ENCODE assay signal across 18 cellular contexts in genomic region chr3:112341386-112341785, GRCh38. TPM values are rescaled to one million over a fixed set of nuclear protein-coding genes. Genes with fewer than 3 reads are reported as not detected.
"Had no signal": no experiment of that assay in that cellular context is flagged by ENCODE, and none has a peak within 500 bp of the region (broad histone marks: within the 10 kb centered on the region; RNA-seq: fewer than 3 reads in every experiment).

No MANE protein-coding gene starts in this region.

- DNase-seq: activated CD4-positive, CD25-positive, alpha-beta regulatory T cell; activated effector memory CD4-positive, alpha-beta T cell treated with anti-CD3 and anti-CD28 coated beads, Interleukin-2, amount 50 U/mL, for 16 hours; erythroblast; head of caudate nucleus; left lung; nucleus accumbens; posterior cingulate gyrus; SK-N-SH; stimulated activated CD8-positive, alpha-beta memory T cell treated with anti-CD3 and anti-CD28 coated beads, Interleukin-4, amount 100 ng/mL, for 48 hours; transverse colon had no signal

- ATAC-seq: left lung had no signal

- H3K27me3 ChIP-seq: breast epithelium, left lung, transverse colon, vagina had no signal

- H3K27ac ChIP-seq: breast epithelium, left lung, transverse colon, vagina had no signal

- H3K4me3 ChIP-seq: breast epithelium, coronary artery, left lung, transverse colon, vagina had no signal

- H3K36me3 ChIP-seq: breast epithelium, left lung, transverse colon, vagina had no signal

- H3K9me3 Mint-ChIP-seq: stimulated activated naive CD8-positive, alpha-beta T cell treated with anti-CD3 and anti-CD28 coated beads, Interleukin-15, Interleukin-2, amounts not matched to agents 100 ng/mL and 50 ng/mL, for 24 hours had no signal

- H3K9me2 ChIP-seq: SK-N-SH had no signal

- H3K9ac ChIP-seq: SK-N-SH had no signal

- H3K4me1 ChIP-seq: breast epithelium, left lung, vagina had no signal

- H3K27me3 Mint-ChIP-seq: stimulated activated naive CD8-positive, alpha-beta T cell treated with anti-CD3 and anti-CD28 coated beads, Interleukin-15, Interleukin-2, amounts not matched to agents 100 ng/mL and 50 ng/mL, for 24 hours had no signal

- H3K4me2 ChIP-seq: SK-N-SH had no signal

- H3K4me3 Mint-ChIP-seq: mesothelial cell of epicardium; nephron; T-helper 2 cell treated with Interferon-gamma antibody and Interleukin-4, amounts not matched to agents 5 μg/mL and 100 μg/mL, for 36 hours had no signal

- H3K9me3 ChIP-seq: breast epithelium, SK-N-SH, vagina had no signal

- H3K27ac Mint-ChIP-seq: mesothelial cell of epicardium; nephron; T-helper 2 cell treated with Interferon-gamma antibody and Interleukin-4, amounts not matched to agents 5 μg/mL and 100 μg/mL, for 36 hours had no signal

RNA-seq across cellular contexts. Expression of gene SLC9C1, which starts 47.4 kb away (rescaled TPM):
- total RNA-seq: astrocyte, transverse colon, vagina had no signal
- polyA plus RNA-seq: SK-N-SH had no signal
